In the genomic region with DNA sequence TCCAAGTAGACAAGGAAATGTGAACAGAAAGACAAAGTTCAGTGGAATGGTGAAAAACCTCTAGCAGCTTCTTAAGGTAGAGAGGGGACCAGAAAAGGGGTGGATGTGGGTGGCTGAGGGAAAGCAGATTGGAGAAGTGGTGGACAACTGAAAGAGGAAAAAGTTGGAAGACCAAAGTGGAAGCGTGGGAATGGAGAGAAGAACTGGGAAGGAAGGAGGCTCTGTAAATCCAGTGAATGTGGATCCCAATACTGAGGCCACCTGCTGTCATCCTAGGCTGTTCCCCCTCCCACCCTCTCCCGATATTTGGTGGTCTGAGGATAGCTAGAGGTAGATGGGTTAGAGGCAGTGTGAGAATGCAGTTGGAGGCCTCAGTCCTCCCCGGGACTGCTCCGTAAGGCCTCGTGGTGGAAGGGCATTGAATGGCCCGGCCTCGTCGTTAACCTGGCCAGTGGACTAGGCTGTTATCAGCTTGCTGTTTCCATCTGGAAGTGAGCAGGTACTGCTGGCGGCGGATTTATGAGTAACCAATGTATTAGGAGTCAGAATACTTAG, we compare ENCODE assay signal across 8 cellular contexts. TPM values are rescaled to one million over a fixed set of nuclear protein-coding genes. Genes with fewer than 3 reads are reported as not detected.
A peak's percentile ranks its signal among the peaks of the same experiment; 100 is the strongest.
DNase-seq lines count a peak whose midpoint lies in the region; ATAC-seq and TF ChIP-seq lines count a peak whose summit lies in the region.

No MANE protein-coding gene starts in this region.

- H3K27me3 Mint-ChIP-seq in endothelial cell (ENCODE audit: unreplicated experiment): peaks cover 6% of the 10 kb centered on the region
- no peaks in the 10 kb centered on the region for H3K27me3 Mint-ChIP-seq in naive thymus-derived CD4-positive, alpha-beta T cell

- CTCF ChIA-PET in naive thymus-derived CD4-positive, alpha-beta T cell (lab: Charles Lee): interaction anchor here (0.6 to 2.0 kb wide), 7 partner anchors 10 to 123 kb away, joined by 3 to 5 read pairs (median 4); partner anchors contain the start of gene DAZAP2

- no peaks in the 10 kb centered on the region for H3K36me3 Mint-ChIP-seq in endothelial cell (ENCODE audit: low read depth, unreplicated experiment)
- peaks cover 0 to 8% (median 7%) of the 10 kb centered on the region in 5 donors for H3K36me3 Mint-ChIP-seq in naive thymus-derived CD4-positive, alpha-beta T cell

- H3K4me3 ChIP-seq in naive thymus-derived CD4-positive, alpha-beta T cell (ENCODE audit: low read length): peak overlapping the region; percentile 90

- H3K27ac Mint-ChIP-seq in endothelial cell (ENCODE audit: unreplicated experiment): peak overlapping the region; percentile 33
- H3K27ac Mint-ChIP-seq in naive thymus-derived CD4-positive, alpha-beta T cell: peak overlapping the region; percentile 64 to 98 (median 96)

- no peaks in the 10 kb centered on the region for H3K9me3 Mint-ChIP-seq in endothelial cell (ENCODE audit: unreplicated experiment)
- H3K9me3 Mint-ChIP-seq in naive thymus-derived CD4-positive, alpha-beta T cell: no peaks in the 10 kb centered on the region

- peak overlapping the region; percentile 98 for H3K27ac ChIP-seq in naive thymus-derived CD4-positive, alpha-beta T cell (ENCODE audit: low read depth, low read length)

- no peak for TF ChIP-seq CTCF in endothelial cell (IDR thresholded peaks at IDR 0.05; ENCODE audit: unreplicated experiment)

- peak overlapping the region; percentile 70 for H3K4me3 Mint-ChIP-seq in endothelial cell (ENCODE audit: unreplicated experiment)
- H3K4me3 Mint-ChIP-seq in naive thymus-derived CD4-positive, alpha-beta T cell: peak overlapping the region; percentile 82 to 98 (median 95)

- H3K4me1 ChIP-seq in naive thymus-derived CD4-positive, alpha-beta T cell (ENCODE audit: control insufficient read depth in 2 of 2, insufficient read depth in 2 of 2, low read length in 2 of 2): peaks cover 10% of the 10 kb centered on the region in 2 donors

- DNase-seq in DMS 273 (lab: John Stamatoyannopoulos, UW; ENCODE audit: unreplicated experiment): peak; percentile 50
- DNase-seq in DMS 273 treated with DMSO at 0.1 percent for 48 hours (lab: John Stamatoyannopoulos, UW): no peak
- DNase-seq in RPMI8226: peak; percentile 20
- no peak for DNase-seq in endothelial cell (ENCODE audit: low spot score)
- DNase-seq in naive thymus-derived CD4-positive, alpha-beta T cell: no peak
- no peak for DNase-seq in NCI-H2029 treated with DMSO at 0.1 percent for 48 hours (lab: John Stamatoyannopoulos, UW)

- intact Hi-C loops in naive thymus-derived CD4-positive, alpha-beta T cell (cut with micrococcal nuclease): loop anchor here (1.0 to 10.0 kb wide), 8 partner anchors 20 to 192 kb away; partner anchors contain the start of genes DAZAP2 (in 2 of the 2), TFCP2 (in 2 of the 2), BIN2 (in 1 of the 2) and CSRNP2 (in 1 of the 2)

- no peaks in the 10 kb centered on the region for H3K27me3 ChIP-seq in naive thymus-derived CD4-positive, alpha-beta T cell (ENCODE audit: control insufficient read depth in 2 of 2, insufficient read depth in 2 of 2, low read length in 2 of 2)

- no peaks in the 10 kb centered on the region for H3K9me3 ChIP-seq in naive thymus-derived CD4-positive, alpha-beta T cell (ENCODE audit: control insufficient read depth in 2 of 3, low read length in 3 of 3)

- POLR2A ChIA-PET in naive thymus-derived CD4-positive, alpha-beta T cell (lab: Charles Lee): interaction anchor here (0.5 to 4.2 kb wide), 21 partner anchors 12 to 1107 kb away, joined by 3 to 128 read pairs (median 4); partner anchors contain the start of genes CSRNP2 and DAZAP2

- ATAC-seq in naive thymus-derived CD4-positive, alpha-beta T cell: no peak
- ATAC-seq in GM19324 (IDR thresholded peaks at IDR 0.05; ENCODE audit: low FRiP score, unreplicated experiment): no peak
- ATAC-seq in GM19463 (IDR thresholded peaks at IDR 0.05; ENCODE audit: unreplicated experiment): no peak

- H3K36me3 ChIP-seq in naive thymus-derived CD4-positive, alpha-beta T cell (ENCODE audit: control insufficient read depth in 2 of 3, insufficient read depth in 3 of 3, low read length in 3 of 3): peaks cover 0 to 9% (median 3%) of the 10 kb centered on the region in 3 experiments

- peaks cover 11% of the 10 kb centered on the region for H3K4me1 Mint-ChIP-seq in endothelial cell (ENCODE audit: unreplicated experiment)
- H3K4me1 Mint-ChIP-seq in naive thymus-derived CD4-positive, alpha-beta T cell: peaks cover 13 to 43% (median 33%) of the 10 kb centered on the region in 7 donors

RNA-seq across cellular contexts. Expression of gene POU6F1, which starts 0.8 kb away (rescaled TPM):
- 10.8 TPM for total RNA-seq in endothelial cell (ENCODE audit: unreplicated experiment)
- 10 to 100 TPM in 4 of 5 experiments, 1 to 10 TPM in 1; 5.1 to 85.5 (median 33.5) TPM for total RNA-seq in naive thymus-derived CD4-positive, alpha-beta T cell
- polyA plus RNA-seq in naive thymus-derived CD4-positive, alpha-beta T cell: 1 to 10 TPM; 1.8 to 4.7 TPM

RNA-seq across cellular contexts. Expression of gene DAZAP2, which starts 19.9 kb away (rescaled TPM):
- 28.1 TPM for total RNA-seq in endothelial cell (ENCODE audit: unreplicated experiment)
- 100 to 1,000 TPM; 231 to 306 (median 271) TPM for total RNA-seq in naive thymus-derived CD4-positive, alpha-beta T cell
- 1,000 to 10,000 TPM; 1,567 to 1,584 TPM for polyA plus RNA-seq in naive thymus-derived CD4-positive, alpha-beta T cell

RNA-seq across cellular contexts. Expression of gene TFCP2, which starts 45.7 kb away (rescaled TPM):
- total RNA-seq in endothelial cell (ENCODE audit: unreplicated experiment): 29.5 TPM
- 10 to 100 TPM; 23.4 to 42.3 (median 36.6) TPM for total RNA-seq in naive thymus-derived CD4-positive, alpha-beta T cell
- polyA plus RNA-seq in naive thymus-derived CD4-positive, alpha-beta T cell: 10 to 100 TPM; 10.8 to 16.6 TPM

RNA-seq across cellular contexts. Expression of gene SMAGP, which starts 51.5 kb away (rescaled TPM):
- 167 TPM for total RNA-seq in endothelial cell (ENCODE audit: unreplicated experiment)
- 1 to 10 TPM; 1.5 to 7.4 (median 4.2) TPM for total RNA-seq in naive thymus-derived CD4-positive, alpha-beta T cell
- 10 to 100 TPM; 10.6 to 16.2 TPM for polyA plus RNA-seq in naive thymus-derived CD4-positive, alpha-beta T cell

Comparison
In these comparisons a context has a peak if more than half of its experiments do, and no peak if none do; other contexts are left out.
1. DNase-seq: peak in DMS 273 (single experiment) and RPMI8226 (single experiment); none in DMS 273 treated with DMSO at 0.1 percent for 48 hours (single experiment), endothelial cell (single experiment), naive thymus-derived CD4-positive, alpha-beta T cell (0 of 9) and NCI-H2029 treated with DMSO at 0.1 percent for 48 hours (single experiment).